ENCODE assay signal across 34 cellular contexts in genomic region chr21:31545036-31545435, GRCh38.
"Had no signal": no experiment of that assay in that cellular context is flagged by ENCODE, and none has a peak within 500 bp of the region (broad histone marks: within the 10 kb centered on the region; RNA-seq: fewer than 3 reads in every experiment).

No MANE protein-coding gene starts in this region.

- H3K27ac ChIP-seq: adrenal gland, Peyer's patch, RWPE1 had no signal

- H3K36me3 ChIP-seq: adrenal gland, MG63, Peyer's patch had no signal

- H3K27me3 Mint-ChIP-seq: activated CD4-positive, alpha-beta T cell treated with anti-CD3 and anti-CD28 coated beads for 36 hours; activated T-cell treated with anti-CD3 and anti-CD28 coated beads, Interleukin-2, amount 50 U/mL, for 24 hours had no signal

- H3K9me3 ChIP-seq: adrenal gland, MG63, Peyer's patch had no signal

- H3K4me3 ChIP-seq: adrenal gland, MG63, Peyer's patch had no signal

- H3K4me1 ChIP-seq: adrenal gland, Peyer's patch had no signal

- H3K9me3 Mint-ChIP-seq: activated CD4-positive, alpha-beta T cell treated with anti-CD3 and anti-CD28 coated beads, Interleukin-2, amount 10 ng/mL, durations not matched to agents 7 days and 5 days; activated naive CD4-positive, alpha-beta T cell treated with anti-CD3 and anti-CD28 coated beads, Interleukin-2, amount 50 U/mL, for 72 hours; activated T-cell treated with anti-CD3 and anti-CD28 coated beads, Interleukin-2, amount 50 U/mL, for 24 hours; activated T-helper 2 cell treated with anti-CD3 and anti-CD28 coated beads, Interferon-gamma antibody, Interleukin-2, Interleukin-4, amounts not matched to agents 10 μg/mL and 5 μg/mL and 100 μg/mL, durations not matched to agents 14 hours and 24 hours and 36 hours; central memory CD8-positive, alpha-beta T cell; T-helper 1 cell treated with Interleukin-12 subunit alpha and Interleukin-12 subunit beta and Interleukin-4 antibody, amounts not matched to agents 30 μg/mL and 1 μg/mL, for 36 hours; T-helper 2 cell treated with Interferon-gamma antibody and Interleukin-4, amounts not matched to agents 5 μg/mL and 100 μg/mL, for 36 hours had no signal

- FAIRE-seq: bronchial epithelial cell, TTC549 had no signal

- H3K4me1 Mint-ChIP-seq: activated CD4-positive, alpha-beta T cell treated with anti-CD3 and anti-CD28 coated beads, Interleukin-2, amount 10 ng/mL, durations not matched to agents 7 days and 5 days; central memory CD8-positive, alpha-beta T cell had no signal

- H3K27me3 ChIP-seq: adrenal gland, MG63, Peyer's patch had no signal

- H3K4me3 Mint-ChIP-seq: activated CD4-positive, alpha-beta T cell treated with anti-CD3 and anti-CD28 coated beads for 36 hours; activated CD4-positive, alpha-beta T cell treated with anti-CD3 and anti-CD28 coated beads, Interleukin-2, amount 10 ng/mL, durations not matched to agents 7 days and 5 days; activated CD8-positive, alpha-beta T cell treated with anti-CD3 and anti-CD28 coated beads, Interleukin-2, amount 10 ng/mL, durations not matched to agents 7 days and 5 days; activated T-cell treated with anti-CD3 and anti-CD28 coated beads, Interleukin-2, amount 50 U/mL, for 24 hours; brain; central memory CD8-positive, alpha-beta T cell; T-helper 1 cell treated with Interleukin-12 subunit alpha and Interleukin-12 subunit beta and Interleukin-4 antibody, amounts not matched to agents 30 μg/mL and 1 μg/mL, for 36 hours; T-helper 2 cell treated with Interferon-gamma antibody and Interleukin-4, amounts not matched to agents 5 μg/mL and 100 μg/mL, for 36 hours had no signal

- DNase-seq: activated CD4-positive, alpha-beta T cell treated with anti-CD3 and anti-CD28 coated beads for 36 hours; activated CD4-positive, alpha-beta T cell treated with anti-CD3 and anti-CD28 coated beads, Interleukin-2, amount 10 ng/mL, durations not matched to agents 7 days and 5 days; activated CD4-positive, alpha-beta T cell treated with anti-CD3 and anti-CD28 coated beads, Interleukin-2, amount 50 U/mL, for 48 hours; activated CD8-positive, alpha-beta T cell treated with anti-CD3 and anti-CD28 coated beads, Interleukin-2, amount 10 ng/mL, durations not matched to agents 7 days and 5 days; activated gamma-delta T cell; activated naive CD4-positive, alpha-beta T cell treated with Interleukin-2 at 50 U/mL for 16 hours; activated T-cell treated with anti-CD3 and anti-CD28 coated beads, Interleukin-2, amount 50 U/mL, for 24 hours; adrenal gland; Kasumi-1; KG1; MG63; NCI-H1048; NCI-H1105 treated with DMSO at 0.1 percent for 48 hours; NCI-H1436; NCI-H1694; NCI-H1930; NCI-H2081 treated with DMSO at 0.1 percent for 48 hours; NCI-H345; NCI-H510A; NCI-H526; NCI-H748 treated with DMSO at 0.1 percent for 48 hours; NK-92 treated with Interleukin-12 subunit alpha and Interleukin-12 subunit beta, amount 100 ng/mL, for 24 hours; PC-3; Peyer's patch; SIG-M5 had no signal

- H3K36me3 Mint-ChIP-seq: activated naive CD4-positive, alpha-beta T cell treated with anti-CD3 and anti-CD28 coated beads, Interleukin-2, amount 50 U/mL, for 72 hours had no signal

- H3K27ac Mint-ChIP-seq: activated CD4-positive, alpha-beta T cell treated with anti-CD3 and anti-CD28 coated beads for 36 hours; activated CD4-positive, alpha-beta T cell treated with anti-CD3 and anti-CD28 coated beads, Interleukin-2, amount 10 ng/mL, durations not matched to agents 7 days and 5 days; activated CD8-positive, alpha-beta T cell treated with anti-CD3 and anti-CD28 coated beads, Interleukin-2, amount 10 ng/mL, durations not matched to agents 7 days and 5 days; activated naive CD4-positive, alpha-beta T cell treated with anti-CD3 and anti-CD28 coated beads, Interleukin-2, amount 50 U/mL, for 72 hours; activated T-cell treated with anti-CD3 and anti-CD28 coated beads, Interleukin-2, amount 50 U/mL, for 24 hours; activated T-helper 2 cell treated with anti-CD3 and anti-CD28 coated beads, Interferon-gamma antibody, Interleukin-2, Interleukin-4, amounts not matched to agents 10 μg/mL and 5 μg/mL and 100 μg/mL, durations not matched to agents 14 hours and 24 hours and 36 hours; brain; T-helper 1 cell treated with Interleukin-12 subunit alpha and Interleukin-12 subunit beta and Interleukin-4 antibody, amounts not matched to agents 30 μg/mL and 1 μg/mL, for 36 hours; T-helper 2 cell treated with Interferon-gamma antibody and Interleukin-4, amounts not matched to agents 5 μg/mL and 100 μg/mL, for 36 hours had no signal
